8 cellular contexts compared by ENCODE assay signal in the genomic region with DNA sequence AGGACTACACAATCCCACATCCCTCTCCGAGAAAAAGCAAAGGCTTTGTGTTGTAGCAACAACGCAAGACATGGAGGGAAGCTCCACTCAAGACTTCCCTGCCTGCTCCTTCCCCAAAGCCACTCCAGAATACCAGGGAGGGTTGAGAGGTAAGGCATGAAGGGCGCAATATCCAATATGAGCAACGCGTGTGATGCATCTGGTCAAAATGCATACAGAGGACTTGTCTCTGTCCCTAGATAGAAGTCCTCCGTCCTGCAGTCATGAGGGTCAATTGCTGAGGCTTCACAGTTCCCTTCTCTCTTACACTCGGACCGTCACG. TPM values are rescaled to one million over a fixed set of nuclear protein-coding genes. Genes with fewer than 3 reads are reported as not detected.
DNase-seq lines count a peak whose midpoint lies in the region; ATAC-seq and TF ChIP-seq lines count a peak whose summit lies in the region.

No MANE protein-coding gene starts in this region.

- no peaks in the 10 kb centered on the region for H3K27me3 ChIP-seq in ACC112 (ENCODE audit: insufficient read depth, low read length)

- TF ChIP-seq CTCF in epithelial cell of esophagus (IDR thresholded peaks at IDR 0.05; ENCODE audit: insufficient read depth, low read depth, low read length, missing control alignments) (no peak), omental fat pad (IDR thresholded peaks at IDR 0.05) (no peak)

- peaks cover 21% of the 10 kb centered on the region for H3K4me1 ChIP-seq in ACC112 (ENCODE audit: control insufficient read depth, insufficient read depth, low read length, unreplicated experiment)

- ATAC-seq in GM18520 (IDR thresholded peaks at IDR 0.05; ENCODE audit: unreplicated experiment) (peak; percentile 12), omental fat pad (ENCODE audit: low FRiP score) (peak; percentile 35), GM18907 (IDR thresholded peaks at IDR 0.05; ENCODE audit: unreplicated experiment) (no peak)

- peaks cover 85% of the 10 kb centered on the region for H3K79me2 ChIP-seq in ACC112 (ENCODE audit: control insufficient read depth, insufficient read depth, low read length, unreplicated experiment)

- H2AFZ ChIP-seq in ACC112 (ENCODE audit: low read length, unreplicated experiment) = peak overlapping the region; percentile 92

- H3K4me3 ChIP-seq in ACC112 (ENCODE audit: low read depth, low read length) (peak overlapping the region; percentile 97), epithelial cell of esophagus (ENCODE audit: low read length) (peak overlapping the region; percentile 90)

- peak overlapping the region; percentile 59 for H3K27ac ChIP-seq in ACC112 (ENCODE audit: low read depth, low read length)

- H3K36me3 ChIP-seq in ACC112 (ENCODE audit: insufficient read depth, low read length) = no peaks in the 10 kb centered on the region

- DNase-seq in RPMI8226 (peak; percentile 47), epithelial cell of esophagus (ENCODE audit: low read depth) (no peak), omental fat pad (ENCODE audit: low spot score) (no peak), inferior parietal cortex (ENCODE audit: extremely low spot score) (no peak)
- DNase-seq in stimulated activated CD4-positive, alpha-beta T cell treated with anti-CD3 and anti-CD28 coated beads, Interleukin-15, amount 100 ng/mL, for 24 hours = no peak

RNA-seq across cellular contexts. Expression of a gene that starts 0.5 kb away (rescaled TPM):
- 10 to 100 TPM; 30.1 to 54.5 (median 37.3) TPM for total RNA-seq in omental fat pad

RNA-seq across cellular contexts. Expression of a gene that starts 0.9 kb away (rescaled TPM):
- 10 to 100 TPM; 15.4 to 43.0 (median 18.4) TPM for total RNA-seq in omental fat pad
